Comparison of ENCODE assay signal across 2 cellular contexts in genomic region chr2:230048010-230048671, GRCh38.
TF ChIP-seq lines count a peak whose summit lies in the region.

No MANE protein-coding gene starts in this region.

TF ChIP-seq in HepG2, 621 proteins besides CTCF, POLR2A, EP300 and RAD21:
- TF ChIP-seq KLF12 (CRISPR knock-in tag; IDR thresholded peaks at IDR 0.05; ENCODE audit: borderline replicate concordance): no peak
- TF ChIP-seq ZNF629 (CRISPR knock-in tag; conservative IDR thresholded peaks at IDR 0.05): peak; percentile 57

TF ChIP-seq in K562, 482 proteins besides CTCF, POLR2A, EP300 and RAD21:
- TF ChIP-seq ZNF584 (CRISPR knock-in tag; IDR thresholded peaks at IDR 0.05; ENCODE audit: low read depth) (no peak), RBM25 (IDR thresholded peaks at IDR 0.05; ENCODE audit: low read depth, low read length, severe bottlenecking) (peak; percentile 54)
TF ChIP-seq in K562: peak in this region for 1.
